Comparison of ENCODE assay signal across 26 cellular contexts in genomic region chrX:115419094-115419493, GRCh38.
"Had no signal": no experiment of that assay in that cellular context is flagged by ENCODE, and none has a peak within 500 bp of the region (broad histone marks: within the 10 kb centered on the region; RNA-seq: fewer than 3 reads in every experiment).

No MANE protein-coding gene starts in this region.

- H3K9me3 ChIP-seq: SJSA1 had no signal

- FAIRE-seq: RCC 7860 had no signal

- DNase-seq: activated CD4-positive, alpha-beta memory T cell treated with anti-CD3 and anti-CD28 coated beads for 36 hours; activated CD4-positive, alpha-beta T cell treated with anti-CD3 and anti-CD28 coated beads for 1 hour; activated CD4-positive, alpha-beta T cell treated with anti-CD3 and anti-CD28 coated beads, Interleukin-2, amount 10 ng/mL, durations not matched to agents 7 days and 5 days; activated CD8-positive, alpha-beta memory T cell treated with anti-CD3 and anti-CD28 coated beads for 24 hours; activated effector memory CD4-positive, alpha-beta T cell treated with anti-CD3 and anti-CD28 coated beads, Interleukin-2, amount 50 U/mL, for 16 hours; activated naive CD4-positive, alpha-beta T cell treated with Interleukin-2 at 50 U/mL for 16 hours; activated naive CD8-positive, alpha-beta T cell treated with anti-CD3 and anti-CD28 coated beads, Interleukin-2, amount 50 U/mL, for 24 hours; activated T-cell treated with anti-CD3 and anti-CD28 coated beads, Interleukin-2, amount 50 U/mL, for 4 hours; amygdala; cerebellar nuclear complex; NCI-H1092 treated with DMSO at 0.1 percent for 48 hours; NCI-H1417 treated with DMSO at 0.1 percent for 48 hours; NCI-H1694; NCI-H2029; NCI-H2107; NCI-H510A treated with DMSO at 0.1 percent for 48 hours; NCI-H69; NK-92 treated with Interleukin-12 subunit alpha and Interleukin-12 subunit beta, amount 100 ng/mL, for 24 hours; SHP77; T-helper 17 cell; T-helper 9 cell had no signal

- H3K36me3 Mint-ChIP-seq: activated CD4-positive, alpha-beta memory T cell treated with anti-CD3 and anti-CD28 coated beads for 36 hours; activated naive CD4-positive, alpha-beta T cell treated with anti-CD3 and anti-CD28 coated beads, Interleukin-2, amount 50 U/mL, for 72 hours; WTC11 had no signal

- H3K4me3 ChIP-seq: SJSA1 had no signal

- H3K27me3 Mint-ChIP-seq: activated CD4-positive, alpha-beta memory T cell treated with anti-CD3 and anti-CD28 coated beads for 36 hours; activated CD4-positive, alpha-beta T cell treated with anti-CD3 and anti-CD28 coated beads, Interleukin-2, amount 10 ng/mL, durations not matched to agents 7 days and 5 days; T-helper 17 cell had no signal

- H3K27ac ChIP-seq: KMS-11, SJSA1 had no signal

- H3K27me3 ChIP-seq: SJSA1 had no signal

- H3K27ac Mint-ChIP-seq: activated CD4-positive, alpha-beta memory T cell treated with anti-CD3 and anti-CD28 coated beads for 36 hours; activated CD4-positive, alpha-beta T cell treated with anti-CD3 and anti-CD28 coated beads, Interleukin-2, amount 10 ng/mL, durations not matched to agents 7 days and 5 days; activated naive CD4-positive, alpha-beta T cell treated with anti-CD3 and anti-CD28 coated beads, Interleukin-2, amount 50 U/mL, for 72 hours; activated naive CD8-positive, alpha-beta T cell treated with anti-CD3 and anti-CD28 coated beads, Interleukin-2, amount 50 U/mL, for 24 hours; T-helper 17 cell; WTC11 had no signal

- H3K36me3 ChIP-seq: SJSA1 had no signal

- ATAC-seq: activated naive CD4-positive, alpha-beta T cell treated with anti-CD3 and anti-CD28 coated beads, Interleukin-2, amount 50 U/mL, for 72 hours; activated naive CD8-positive, alpha-beta T cell treated with anti-CD3 and anti-CD28 coated beads, Interleukin-2, amount 50 U/mL, for 24 hours; activated T-cell treated with anti-CD3 and anti-CD28 coated beads, Interleukin-2, amount 50 U/mL, for 4 hours; T-helper 17 cell; WTC11 had no signal

- H3K4me2 ChIP-seq: KMS-11 had no signal

- H3K4me1 Mint-ChIP-seq: activated CD4-positive, alpha-beta T cell treated with anti-CD3 and anti-CD28 coated beads, Interleukin-2, amount 10 ng/mL, durations not matched to agents 7 days and 5 days; activated naive CD8-positive, alpha-beta T cell treated with anti-CD3 and anti-CD28 coated beads, Interleukin-2, amount 50 U/mL, for 24 hours; T-helper 17 cell; WTC11 had no signal

- H3K4me3 Mint-ChIP-seq: activated CD4-positive, alpha-beta memory T cell treated with anti-CD3 and anti-CD28 coated beads for 36 hours; activated CD4-positive, alpha-beta T cell treated with anti-CD3 and anti-CD28 coated beads, Interleukin-2, amount 10 ng/mL, durations not matched to agents 7 days and 5 days; activated naive CD8-positive, alpha-beta T cell treated with anti-CD3 and anti-CD28 coated beads, Interleukin-2, amount 50 U/mL, for 24 hours; activated T-cell treated with anti-CD3 and anti-CD28 coated beads, Interleukin-2, amount 50 U/mL, for 4 hours; T-helper 17 cell; WTC11 had no signal

- H3K9me3 Mint-ChIP-seq: activated CD4-positive, alpha-beta memory T cell treated with anti-CD3 and anti-CD28 coated beads for 36 hours; activated CD4-positive, alpha-beta T cell treated with anti-CD3 and anti-CD28 coated beads, Interleukin-2, amount 10 ng/mL, durations not matched to agents 7 days and 5 days; activated naive CD8-positive, alpha-beta T cell treated with anti-CD3 and anti-CD28 coated beads, Interleukin-2, amount 50 U/mL, for 24 hours; activated T-cell treated with anti-CD3 and anti-CD28 coated beads, Interleukin-2, amount 50 U/mL, for 4 hours had no signal

- H3K9ac ChIP-seq: KMS-11 had no signal
